ENCODE assay signal across 1 cellular context in genomic region chrX:15790766-15791380, GRCh38.
A peak's percentile ranks its signal among the peaks of the same experiment; 100 is the strongest.
TF ChIP-seq lines count a peak whose summit lies in the region.

No MANE protein-coding gene starts in this region.

TF ChIP-seq in K562, 482 proteins besides CTCF, POLR2A, EP300 and RAD21 (continued from another document):
- TF ChIP-seq CUX1 (CRISPR knock-in tag; IDR thresholded peaks at IDR 0.05), result no peak
- no peak for TF ChIP-seq KLF13 (tag; IDR thresholded peaks at IDR 0.05; ENCODE audit: borderline replicate concordance, low read depth)
- TF ChIP-seq ZC3H8 (IDR thresholded peaks at IDR 0.05), result no peak
- TF ChIP-seq TBP (optimal IDR thresholded peaks at IDR 0.05; ENCODE audit: low read depth, low read length), result no peak
- TF ChIP-seq EGR1 (conservative IDR thresholded peaks at IDR 0.05), result peak; percentile 39
- TF ChIP-seq, protein P1, sequence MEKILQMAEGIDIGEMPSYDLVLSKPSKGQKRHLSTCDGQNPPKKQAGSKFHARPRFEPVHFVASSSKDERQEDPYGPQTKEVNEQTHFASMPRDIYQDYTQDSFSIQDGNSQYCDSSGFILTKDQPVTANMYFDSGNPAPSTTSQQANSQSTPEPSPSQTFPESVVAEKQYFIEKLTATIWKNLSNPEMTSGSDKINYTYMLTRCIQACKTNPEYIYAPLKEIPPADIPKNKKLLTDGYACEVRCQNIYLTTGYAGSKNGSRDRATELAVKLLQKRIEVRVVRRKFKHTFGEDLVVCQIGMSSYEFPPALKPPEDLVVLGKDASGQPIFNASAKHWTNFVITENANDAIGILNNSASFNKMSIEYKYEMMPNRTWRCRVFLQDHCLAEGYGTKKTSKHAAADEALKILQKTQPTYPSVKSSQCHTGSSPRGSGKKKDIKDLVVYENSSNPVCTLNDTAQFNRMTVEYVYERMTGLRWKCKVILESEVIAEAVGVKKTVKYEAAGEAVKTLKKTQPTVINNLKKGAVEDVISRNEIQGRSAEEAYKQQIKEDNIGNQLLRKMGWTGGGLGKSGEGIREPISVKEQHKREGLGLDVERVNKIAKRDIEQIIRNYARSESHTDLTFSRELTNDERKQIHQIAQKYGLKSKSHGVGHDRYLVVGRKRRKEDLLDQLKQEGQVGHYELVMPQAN (IDR thresholded peaks at IDR 0.05; ENCODE audit: borderline replicate concordance), result no peak; the same call in 1 of the 2 replicates
- peak; percentile 5 for TF ChIP-seq PHF20 (IDR thresholded peaks at IDR 0.05; ENCODE audit: partially characterized antibody)
- TF ChIP-seq, protein P2, sequence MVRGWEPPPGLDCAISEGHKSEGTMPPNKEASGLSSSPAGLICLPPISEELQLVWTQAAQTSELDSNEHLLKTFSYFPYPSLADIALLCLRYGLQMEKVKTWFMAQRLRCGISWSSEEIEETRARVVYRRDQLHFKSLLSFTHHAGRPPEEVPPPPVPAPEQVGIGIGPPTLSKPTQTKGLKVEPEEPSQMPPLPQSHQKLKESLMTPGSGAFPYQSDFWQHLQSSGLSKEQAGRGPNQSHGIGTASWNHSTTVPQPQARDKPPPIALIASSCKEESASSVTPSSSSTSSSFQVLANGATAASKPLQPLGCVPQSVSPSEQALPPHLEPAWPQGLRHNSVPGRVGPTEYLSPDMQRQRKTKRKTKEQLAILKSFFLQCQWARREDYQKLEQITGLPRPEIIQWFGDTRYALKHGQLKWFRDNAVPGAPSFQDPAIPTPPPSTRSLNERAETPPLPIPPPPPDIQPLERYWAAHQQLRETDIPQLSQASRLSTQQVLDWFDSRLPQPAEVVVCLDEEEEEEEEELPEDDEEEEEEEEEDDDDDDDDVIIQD (CRISPR knock-in tag; IDR thresholded peaks at IDR 0.05), result no peak
- TF ChIP-seq, protein P3, sequence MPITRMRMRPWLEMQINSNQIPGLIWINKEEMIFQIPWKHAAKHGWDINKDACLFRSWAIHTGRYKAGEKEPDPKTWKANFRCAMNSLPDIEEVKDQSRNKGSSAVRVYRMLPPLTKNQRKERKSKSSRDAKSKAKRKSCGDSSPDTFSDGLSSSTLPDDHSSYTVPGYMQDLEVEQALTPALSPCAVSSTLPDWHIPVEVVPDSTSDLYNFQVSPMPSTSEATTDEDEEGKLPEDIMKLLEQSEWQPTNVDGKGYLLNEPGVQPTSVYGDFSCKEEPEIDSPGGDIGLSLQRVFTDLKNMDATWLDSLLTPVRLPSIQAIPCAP (CRISPR knock-in tag; IDR thresholded peaks at IDR 0.05; ENCODE audit: borderline replicate concordance), result no peak
- no peak for TF ChIP-seq TFAP4 (CRISPR knock-in tag; IDR thresholded peaks at IDR 0.05; ENCODE audit: borderline replicate concordance)
